Comparison of ENCODE assay signal across 22 cellular contexts in the genomic region with DNA sequence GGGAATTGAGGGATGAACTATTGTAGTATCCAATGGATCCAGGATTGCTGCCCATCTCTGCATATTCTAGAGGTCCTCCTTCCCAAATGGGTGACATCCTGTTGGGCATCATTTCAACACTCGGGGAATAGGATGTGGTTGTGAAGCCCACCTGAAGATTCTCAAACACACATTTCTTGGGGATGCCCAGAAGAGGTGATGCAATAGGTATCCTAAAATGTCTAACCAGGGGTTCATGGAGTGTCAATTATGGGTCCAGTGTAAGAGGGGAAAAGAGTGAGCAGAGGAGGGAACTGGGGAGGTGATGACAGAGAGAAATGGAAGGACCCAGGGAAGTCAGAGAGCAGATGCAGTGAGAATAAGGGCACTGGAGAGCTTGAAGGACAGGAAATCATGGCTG. TPM values are rescaled to one million over a fixed set of nuclear protein-coding genes. Genes with fewer than 3 reads are reported as not detected.
DNase-seq lines count a peak whose midpoint lies in the region; ATAC-seq, FAIRE-seq and TF ChIP-seq lines count a peak whose summit lies in the region.
"Had no signal": no experiment of that assay in that cellular context is flagged by ENCODE, and none has a peak within 500 bp of the region (broad histone marks: within the 10 kb centered on the region; RNA-seq: fewer than 3 reads in every experiment).

No MANE protein-coding gene starts in this region.

- TF ChIP-seq POLR2A in HepG2 (IDR thresholded peaks at IDR 0.05; ENCODE audit: insufficient read depth in 1 of 2, low read depth in 2 of 2, low read length in 2 of 2) = no peak
- TF ChIP-seq POLR2A in right lobe of liver (IDR thresholded peaks at IDR 0.05) = no peak
- TF ChIP-seq POLR2A in K562 (conservative IDR thresholded peaks at IDR 0.05) = no peak

- WGBS in HepG2 (ENCODE audit: low lambda C conversion rate) = 89% methylated on average over 1 of the region's 1 CpG
- 100% methylated on average over 1 of the region's 1 CpG for WGBS in right lobe of liver (ENCODE audit: insufficient coverage, low coverage, low lambda C conversion rate, missing lambda C conversion rate)
- 5% methylated on average over 1 of the region's 1 CpG for WGBS in K562 (ENCODE audit: insufficient coverage, low coverage, missing lambda C conversion rate)

- H3K9ac ChIP-seq in HepG2 (ENCODE audit: insufficient read depth, low read depth, low read length) = no peak overlapping the region
- no peak overlapping the region for H3K9ac ChIP-seq in K562 (ENCODE audit: insufficient read depth in 1 of 2, low read depth in 2 of 2, low read length in 2 of 2)
- H3K9ac ChIP-seq: BLaER1 treated with 17β-estradiol and CSF1 and Interleukin-3, amounts not matched to agents 10 nM and 100 nM had no signal

- no peaks in the 10 kb centered on the region for H3K9me1 ChIP-seq in K562 (ENCODE audit: control insufficient read depth, insufficient read depth, low read length)

- in situ Hi-C loops in HepG2 (cut with HindIII; ENCODE audit: extremely low pct_ligation_motif_present, low pct_unique_long_range_greater_than_20kb) (no loop called here), K562 (cut with MboI) (no loop called here)

- H3K36me3 Mint-ChIP-seq in glutamatergic neuron (ENCODE audit: unreplicated experiment) = no peaks in the 10 kb centered on the region
- peaks cover 5% of the 10 kb centered on the region for H3K36me3 Mint-ChIP-seq in natural killer cell treated with Interleukin-12 subunit alpha and Interleukin-12 subunit beta and Interleukin-15 and Interleukin-18, amount 100 ng/mL, for 72 hours

- DNase-seq in HepG2 (ENCODE audit: low spot score) (no peak), right lobe of liver (no peak), K562 (ENCODE audit: extremely low read depth in 1 of 4, low spot score in 3 of 4) (no peak), glutamatergic neuron (no peak), cortex of kidney (lab: John Stamatoyannopoulos, UW) (no peak), cerebellar nuclear complex (lab: John Stamatoyannopoulos, UW) (no peak)
- no peak for DNase-seq in natural killer cell treated with Interleukin-12 subunit alpha and Interleukin-12 subunit beta and Interleukin-15 and Interleukin-18, amount 100 ng/mL, for 72 hours (ENCODE audit: low spot score)
- DNase-seq: AML-193; Caco-2; Calu3; CD4-positive, alpha-beta T cell; CD8-positive, alpha-beta T cell; DMS79 treated with DMSO at 0.1 percent for 48 hours; GF-D8 had no signal

- H3K27me3 Mint-ChIP-seq in glutamatergic neuron (ENCODE audit: unreplicated experiment) = peaks cover 7% of the 10 kb centered on the region
- H3K27me3 Mint-ChIP-seq in natural killer cell treated with Interleukin-12 subunit alpha and Interleukin-12 subunit beta and Interleukin-15 and Interleukin-18, amount 100 ng/mL, for 72 hours = peaks cover 0 to 9% of the 10 kb centered on the region in 2 donors
- H3K27me3 Mint-ChIP-seq: B cell; CD4-positive, alpha-beta T cell had no signal

- peaks cover 19% of the 10 kb centered on the region for H3K4me1 Mint-ChIP-seq in glutamatergic neuron (ENCODE audit: low read depth, unreplicated experiment)
- no peaks in the 10 kb centered on the region for H3K4me1 Mint-ChIP-seq in natural killer cell treated with Interleukin-12 subunit alpha and Interleukin-12 subunit beta and Interleukin-15 and Interleukin-18, amount 100 ng/mL, for 72 hours (ENCODE audit: low read depth in 2 of 2)
- H3K4me1 Mint-ChIP-seq: B cell had no signal

- TF ChIP-seq EP300 in HepG2 (IDR thresholded peaks at IDR 0.05; ENCODE audit: low read depth in 2 of 2, low read length in 2 of 2) (no peak), HepG2 (CRISPR knock-in tag; IDR thresholded peaks at IDR 0.05; ENCODE audit: borderline replicate concordance) (no peak), K562 (IDR thresholded peaks at IDR 0.05; ENCODE audit: low read length) (no peak)

- BruUV-seq in HepG2 (replicated peaks; lab: Mats Ljungman, UMichigan) = no TSS peak
- no TSS peak for BruUV-seq in K562 (replicated peaks; lab: Mats Ljungman, UMichigan)

- H3K4me3 Mint-ChIP-seq in glutamatergic neuron (ENCODE audit: unreplicated experiment) = no peak overlapping the region
- no peak overlapping the region for H3K4me3 Mint-ChIP-seq in natural killer cell treated with Interleukin-12 subunit alpha and Interleukin-12 subunit beta and Interleukin-15 and Interleukin-18, amount 100 ng/mL, for 72 hours
- H3K4me3 Mint-ChIP-seq: B cell; CD4-positive, alpha-beta T cell; CD8-positive, alpha-beta T cell had no signal

- H3K4me2 ChIP-seq in HepG2 (ENCODE audit: low read depth, low read length) (no peak overlapping the region), K562 (ENCODE audit: insufficient read depth, low read length) (no peak overlapping the region)
- H3K4me2 ChIP-seq: A549; BLaER1 treated with 17β-estradiol and CSF1 and Interleukin-3, amounts not matched to agents 10 nM and 100 nM had no signal

- H3K27ac ChIP-seq in HepG2 (ENCODE audit: extremely low read length, insufficient read depth, low read length) (no peak overlapping the region), right lobe of liver (no peak overlapping the region), K562 (ENCODE audit: extremely low read depth, low read depth, low read length) (no peak overlapping the region)
- H3K27ac ChIP-seq: 22Rv1; A549; BLaER1 treated with 17β-estradiol and CSF1 and Interleukin-3, amounts not matched to agents 10 nM and 100 nM; C4-2B had no signal

- no peaks in the 10 kb centered on the region for H3K27me3 ChIP-seq in HepG2 (ENCODE audit: control insufficient read depth in 1 of 2, insufficient read depth in 2 of 2, low read length in 2 of 2)
- H3K27me3 ChIP-seq in right lobe of liver = no peaks in the 10 kb centered on the region
- H3K27me3 ChIP-seq in K562 (ENCODE audit: control insufficient read depth in 2 of 2, insufficient read depth in 2 of 2, low read length in 2 of 2) = no peaks in the 10 kb centered on the region; a peak in 1 of 5 replicates
- H3K27me3 ChIP-seq: BLaER1 treated with 17β-estradiol and CSF1 and Interleukin-3, amounts not matched to agents 10 nM and 100 nM had no signal

- intact Hi-C loops in HepG2 (cut with micrococcal nuclease; ENCODE audit: unreplicated experiment) (no loop called here), right lobe of liver (cut with DNase I) (no loop called here), K562 (cut with micrococcal nuclease) (no loop called here)

- ATAC-seq in HepG2 = no peak
- no peak for ATAC-seq in right lobe of liver
- ATAC-seq in K562 = no peak
- ATAC-seq in natural killer cell treated with Interleukin-12 subunit alpha and Interleukin-12 subunit beta and Interleukin-15 and Interleukin-18, amount 100 ng/mL, for 72 hours = no peak
- ATAC-seq: A549; CD8-positive, alpha-beta T cell had no signal

- peak overlapping the region; percentile 6 for H3K27ac Mint-ChIP-seq in glutamatergic neuron (ENCODE audit: unreplicated experiment)
- no peak overlapping the region for H3K27ac Mint-ChIP-seq in natural killer cell treated with Interleukin-12 subunit alpha and Interleukin-12 subunit beta and Interleukin-15 and Interleukin-18, amount 100 ng/mL, for 72 hours
- H3K27ac Mint-ChIP-seq: B cell; CD4-positive, alpha-beta T cell; CD8-positive, alpha-beta T cell had no signal

- no peaks in the 10 kb centered on the region for H3K4me1 ChIP-seq in HepG2 (ENCODE audit: insufficient read depth, low read length)
- H3K4me1 ChIP-seq in right lobe of liver = no peaks in the 10 kb centered on the region
- no peaks in the 10 kb centered on the region for H3K4me1 ChIP-seq in K562 (replicated peaks in 1 of 2; ENCODE audit: control insufficient read depth in 2 of 2, insufficient read depth in 2 of 2, low read length in 2 of 2)
- H3K4me1 ChIP-seq: BLaER1 treated with 17β-estradiol and CSF1 and Interleukin-3, amounts not matched to agents 10 nM and 100 nM had no signal

- H3K36me3 ChIP-seq in HepG2 (replicated peaks in 1 of 2; ENCODE audit: control insufficient read depth in 1 of 2, insufficient read depth in 2 of 2, low read length in 2 of 2) (no peaks in the 10 kb centered on the region; a peak in 2 of 5 replicates), right lobe of liver (no peaks in the 10 kb centered on the region), K562 (ENCODE audit: control insufficient read depth, insufficient read depth, low read length) (no peaks in the 10 kb centered on the region)

- no peaks in the 10 kb centered on the region for H3K9me3 ChIP-seq in HepG2 (ENCODE audit: low read length)
- H3K9me3 ChIP-seq in right lobe of liver = no peaks in the 10 kb centered on the region
- no peaks in the 10 kb centered on the region for H3K9me3 ChIP-seq in K562 (replicated peaks; ENCODE audit: control insufficient read depth, insufficient read depth, low read depth, low read length)
- H3K9me3 ChIP-seq: Caco-2 had no signal

- POLR2A ChIA-PET in HepG2 (lab: Yijun Ruan, JAX) (no interaction called here), K562 (lab: Yijun Ruan, JAX) (no interaction called here)

- H3K79me2 ChIP-seq in HepG2 (ENCODE audit: insufficient read depth, low read length) (no peaks in the 10 kb centered on the region), K562 (ENCODE audit: control insufficient read depth, insufficient read depth, low read length) (no peaks in the 10 kb centered on the region)

- no peak overlapping the region for H2AFZ ChIP-seq in HepG2 (ENCODE audit: low read length)
- H2AFZ ChIP-seq in K562 (ENCODE audit: low read depth, low read length) = no peak overlapping the region

- TF ChIP-seq RAD21 in HepG2 (CRISPR knock-in tag; IDR thresholded peaks at IDR 0.05) (no peak), K562 (CRISPR knock-in tag; conservative IDR thresholded peaks at IDR 0.05 in 1 of 2, IDR thresholded peaks at IDR 0.05 in 1 of 2) (no peak)

- H3K9me3 Mint-ChIP-seq in glutamatergic neuron (ENCODE audit: unreplicated experiment) = peaks cover 12% of the 10 kb centered on the region
- H3K9me3 Mint-ChIP-seq in natural killer cell treated with Interleukin-12 subunit alpha and Interleukin-12 subunit beta and Interleukin-15 and Interleukin-18, amount 100 ng/mL, for 72 hours = no peaks in the 10 kb centered on the region

- FAIRE-seq in HepG2 (lab: Jason Lieb, UNC) (no peak), K562 (lab: Jason Lieb, UNC) (no peak)
- FAIRE-seq: A549, D721Med, G401.6, GM12891 had no signal

- TF ChIP-seq CTCF in HepG2 (CRISPR knock-in tag; IDR thresholded peaks at IDR 0.05) (no peak), right lobe of liver (IDR thresholded peaks at IDR 0.05) (no peak), K562 (IDR thresholded peaks at IDR 0.05 in 2 of 3, conservative IDR thresholded peaks at IDR 0.05 in 1 of 3; ENCODE audit: insufficient read depth in 2 of 3, low read depth in 1 of 3, low read length in 3 of 3) (no peak), glutamatergic neuron (IDR thresholded peaks at IDR 0.05; ENCODE audit: partially characterized antibody, unreplicated experiment) (no peak)

- CTCF ChIA-PET in HepG2 (lab: Yijun Ruan, JAX; ENCODE audit: low intra/inter-chr PET ratio, low total read pairs) = no interaction called here
- CTCF ChIA-PET in K562 (lab: Yijun Ruan, JAX; ENCODE audit: low intra/inter-chr PET ratio) = no interaction called here

- H3K4me3 ChIP-seq in HepG2 (replicated peaks in 1 of 3; ENCODE audit: insufficient read depth in 1 of 3, low read depth in 2 of 3, low read length in 3 of 3) = no peak overlapping the region
- no peak overlapping the region for H3K4me3 ChIP-seq in right lobe of liver
- H3K4me3 ChIP-seq in K562 = no peak overlapping the region
- H3K4me3 ChIP-seq: A549; BLaER1 treated with 17β-estradiol and CSF1 and Interleukin-3, amounts not matched to agents 10 nM and 100 nM had no signal

- no peaks in the 10 kb centered on the region for H4K20me1 ChIP-seq in HepG2 (ENCODE audit: insufficient read depth, low read length)
- H4K20me1 ChIP-seq in K562 (replicated peaks; ENCODE audit: control insufficient read depth, insufficient read depth, low read length) = no peaks in the 10 kb centered on the region
- H4K20me1 ChIP-seq: BLaER1 treated with 17β-estradiol and CSF1 and Interleukin-3, amounts not matched to agents 10 nM and 100 nM had no signal

RNA-seq across cellular contexts. Expression of gene POLE4, which starts 52.1 kb away (rescaled TPM):
- 106 and 143 TPM in 2 replicates for total RNA-seq in HepG2 (2016; rRNA removed; fragmentation: Illumina TruSeq; extraction: Trizol)
- 94.0 and 107 TPM in 2 replicates for total RNA-seq in HepG2 (2016; cell fraction: cytosol; rRNA removed; fragmentation: Illumina TruSeq; extraction: Trizol; ENCODE audit: low read depth)
- total RNA-seq in HepG2 (2016; cell fraction: insoluble cytoplasmic fraction; rRNA removed; fragmentation: Illumina TruSeq; extraction: Trizol) = 104 and 137 TPM in 2 replicates
- total RNA-seq in HepG2 (2016; cell fraction: membrane; rRNA removed; fragmentation: Illumina TruSeq; extraction: Trizol) = 150 and 161 TPM in 2 replicates
- total RNA-seq in HepG2 (2016; cell fraction: nucleus; rRNA removed; fragmentation: Illumina TruSeq; extraction: Trizol) = 60.9 and 61.8 TPM in 2 replicates
- 88.0 and 116 TPM in 2 replicates for polyA plus RNA-seq in HepG2 (2011; rRNA removed)
- polyA plus RNA-seq in HepG2 (2011; cell fraction: cytosol; rRNA removed) = 52.2 and 52.3 TPM in 2 replicates
- polyA plus RNA-seq in HepG2 (2011; cell fraction: nucleus; rRNA removed) = 21.1 and 23.6 TPM in 2 replicates
- 93.6 and 130 TPM in 2 replicates for polyA plus RNA-seq in HepG2 (2012)
- polyA plus RNA-seq in HepG2 (2016; cell fraction: cytosol; fragmentation: Illumina TruSeq; extraction: Trizol; ENCODE audit: low read depth) = 173 and 208 TPM in 2 replicates
- 189 and 200 TPM in 2 replicates for polyA plus RNA-seq in HepG2 (2016; cell fraction: insoluble cytoplasmic fraction; fragmentation: Illumina TruSeq; extraction: Trizol; ENCODE audit: low read depth)
- polyA plus RNA-seq in HepG2 (2016; cell fraction: membrane; fragmentation: Illumina TruSeq; extraction: Trizol; ENCODE audit: low read depth) = 177 and 214 TPM in 2 replicates
- polyA plus RNA-seq in HepG2 (2016; cell fraction: nucleus; fragmentation: Illumina TruSeq; extraction: Trizol; ENCODE audit: insufficient read depth, low read depth) = 95.8 and 99.1 TPM in 2 replicates
- polyA minus RNA-seq in HepG2 (2011; rRNA and poly(A)+ RNA removed; ENCODE audit: low replicate concordance) = 15.2 and 28.4 TPM in 2 replicates
- 20.3 and 21.8 TPM in 2 replicates for polyA minus RNA-seq in HepG2 (2011; cell fraction: cytosol; rRNA and poly(A)+ RNA removed)
- polyA minus RNA-seq in HepG2 (2011; cell fraction: nucleus; rRNA and poly(A)+ RNA removed) = 56.9 and 77.9 TPM in 2 replicates
- total RNA-seq in right lobe of liver = 10 to 100 TPM in 5 of 6 experiments, 1 to 10 TPM in 1; 9.8 to 31.4 (median 25.7) TPM
- total RNA-seq in K562 (2011; cell fraction: chromatin; rRNA removed; ENCODE audit: low replicate concordance) = 11.4 and 20.9 TPM in 2 replicates
- 8.0 and 10.5 TPM in 2 replicates for total RNA-seq in K562 (2011; cell fraction: nucleolus; rRNA removed)
- 19.5 and 32.4 TPM in 2 replicates for total RNA-seq in K562 (2011; cell fraction: nucleoplasm; rRNA removed)
- 58.0 and 59.3 TPM in 2 replicates for total RNA-seq in K562 (2014; rRNA removed)
- total RNA-seq in K562 (2014; rRNA removed; fragmentation: Illumina TruSeq; extraction: Trizol) = 57.3 and 57.5 TPM in 2 replicates
- total RNA-seq in K562 (2015; rRNA removed; fragmentation: Illumina TruSeq; extraction: Trizol) = 53.2 and 55.1 TPM in 2 replicates
- total RNA-seq in K562 (2021) = 70.0 and 84.1 TPM in 2 replicates
- 37.6 and 73.7 TPM in 2 replicates for polyA plus RNA-seq in K562 (2011; rRNA removed)
- 15.2 and 19.0 TPM in 2 replicates for polyA plus RNA-seq in K562 (2011; cell fraction: cytosol; rRNA removed)
- polyA plus RNA-seq in K562 (2011; cell fraction: nucleus; rRNA removed) = 11.7 and 13.1 TPM in 2 replicates
- 37.9 and 80.1 TPM in 2 replicates for polyA plus RNA-seq in K562 (2012)
- polyA plus RNA-seq in K562 (2014; fragmentation: Illumina TruSeq; extraction: Trizol) = 26.7 and 30.9 TPM in 2 replicates
- 10 to 100 TPM; 25.7 to 33.2 TPM for polyA plus RNA-seq in K562 (2014; fragmentation: Nextera tagmentation; extraction: Ambion mirVana)
- polyA plus RNA-seq in K562 (2014; rRNA removed) = 58.9 and 70.2 TPM in 2 replicates
- 4.4 and 9.5 TPM in 2 replicates for polyA minus RNA-seq in K562 (2011; rRNA and poly(A)+ RNA removed)
- 9.3 and 12.3 TPM in 2 replicates for polyA minus RNA-seq in K562 (2011; cell fraction: cytosol; rRNA and poly(A)+ RNA removed)
- 9.0 and 15.3 TPM in 2 replicates for polyA minus RNA-seq in K562 (2011; cell fraction: nucleus; rRNA and poly(A)+ RNA removed)
- total RNA-seq in glutamatergic neuron (ENCODE audit: unreplicated experiment) = 22.1 TPM
- 10 to 100 TPM; 32.8 to 60.7 TPM for total RNA-seq in natural killer cell treated with Interleukin-12 subunit alpha and Interleukin-12 subunit beta and Interleukin-15 and Interleukin-18, amount 100 ng/mL, for 72 hours

Comparison
In these comparisons a context has a peak if more than half of its experiments do, and no peak if none do; other contexts are left out.
1. Of the 241 proteins assayed by ChIP-seq in both HepG2 and K562: peak only in HepG2: CEBPB; only in K562: CEBPG; in both: none; in neither: 238; mixed calls (peak in some experiments, not most) for 1.